Comparison of ENCODE assay signal across 19 cellular contexts in the genomic region with DNA sequence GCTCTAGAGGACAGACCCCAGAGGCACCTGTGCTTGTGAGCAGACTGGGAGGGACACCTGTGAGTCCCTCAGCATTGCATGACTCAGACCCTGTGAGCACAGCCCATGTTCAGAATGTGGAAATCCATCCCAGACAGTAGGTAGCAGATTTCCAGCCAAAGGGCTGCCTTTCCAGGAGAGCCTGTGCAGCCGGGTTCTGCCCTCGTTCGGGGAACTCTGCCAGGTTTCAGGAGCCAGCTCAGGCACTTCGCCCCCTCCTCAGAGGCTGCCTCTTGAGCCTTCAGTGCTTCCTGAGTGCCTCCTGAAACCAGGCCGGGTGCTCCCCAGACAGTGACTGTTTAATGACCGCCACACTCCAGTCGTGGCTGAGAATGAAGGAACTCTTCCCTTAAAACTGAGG. TPM values are rescaled to one million over a fixed set of nuclear protein-coding genes. Genes with fewer than 3 reads are reported as not detected.
"Had no signal": no experiment of that assay in that cellular context is flagged by ENCODE, and none has a peak within 500 bp of the region (broad histone marks: within the 10 kb centered on the region; RNA-seq: fewer than 3 reads in every experiment).

No MANE protein-coding gene starts in this region.

- H3K27ac ChIP-seq: right atrium auricular region, transverse colon had no signal

- H3K4me3 ChIP-seq: right atrium auricular region, transverse colon had no signal

- H3K36me3 ChIP-seq: right atrium auricular region, transverse colon had no signal

- ATAC-seq: activated CD8-positive, alpha-beta memory T cell treated with anti-CD3 and anti-CD28 coated beads, Interleukin-2, amount 10 ng/mL, durations not matched to agents 7 days and 5 days; left colon had no signal

- H3K4me1 ChIP-seq: right atrium auricular region, transverse colon had no signal

- H3K27me3 ChIP-seq: right atrium auricular region, transverse colon had no signal

- DNase-seq: activated B cell treated with CpG ODN at 0.5 μM for 24 hours; activated CD4-positive, alpha-beta memory T cell treated with anti-CD3 and anti-CD28 coated beads, Interleukin-2, amount 10 ng/mL, durations not matched to agents 7 days and 5 days; activated CD4-positive, alpha-beta T cell treated with anti-CD3 and anti-CD28 coated beads for 48 hours; activated CD8-positive, alpha-beta memory T cell treated with anti-CD3 and anti-CD28 coated beads, Interleukin-2, amount 10 ng/mL, durations not matched to agents 7 days and 5 days; dermis blood vessel endothelial cell; effector memory CD4-positive, alpha-beta T cell; foreskin fibroblast; hippocampal formation; islet precursor cell; left colon; nephron progenitor cell; occipital lobe; transverse colon had no signal

- H3K9me3 ChIP-seq: right atrium auricular region, transverse colon had no signal

RNA-seq across cellular contexts. Expression of a gene that starts 23.3 kb away (rescaled TPM):
- total RNA-seq: activated CD4-positive, alpha-beta memory T cell treated with anti-CD3 and anti-CD28 coated beads, Interleukin-2, amount 10 ng/mL, durations not matched to agents 7 days and 5 days; cardiac septum; dermis blood vessel endothelial cell; left colon; myocyte; occipital lobe; posterior vena cava; right atrium auricular region; skeletal muscle tissue; transverse colon had no signal

RNA-seq across cellular contexts. Expression of a gene that starts 46.7 kb away (rescaled TPM):
- total RNA-seq: cardiac septum, left colon, lung microvascular endothelial cell, myocyte, posterior vena cava, right atrium auricular region had no signal
